Comparison of ENCODE assay signal across 25 cellular contexts in the genomic region with DNA sequence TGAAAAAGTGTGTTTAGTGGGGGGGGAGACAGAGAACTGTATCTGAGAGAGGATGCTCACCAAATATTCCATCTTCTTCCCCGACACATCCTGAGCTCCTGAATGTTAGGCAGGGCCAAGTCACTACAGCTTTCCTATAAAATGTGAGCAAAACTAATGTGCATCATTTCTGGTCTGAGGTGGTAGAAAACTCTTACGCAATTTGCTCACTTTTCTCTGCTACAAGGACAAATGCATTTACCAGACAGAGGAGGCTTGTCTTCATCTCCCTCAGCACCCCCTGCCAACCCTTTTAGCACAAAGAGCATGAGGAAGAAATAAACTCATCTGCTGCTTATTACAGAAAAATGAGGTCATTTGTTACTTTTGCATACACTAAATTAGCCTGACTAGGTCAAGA.
A peak's percentile ranks its signal among the peaks of the same experiment; 100 is the strongest.
DNase-seq lines count a peak whose midpoint lies in the region; ATAC-seq, FAIRE-seq and TF ChIP-seq lines count a peak whose summit lies in the region.
"Had no signal": no experiment of that assay in that cellular context is flagged by ENCODE, and none has a peak within 500 bp of the region (broad histone marks: within the 10 kb centered on the region; RNA-seq: fewer than 3 reads in every experiment).

No MANE protein-coding gene starts in this region.

- H3K27ac ChIP-seq in HepG2 (ENCODE audit: extremely low read length, insufficient read depth, low read length): no peak overlapping the region
- H3K27ac ChIP-seq in right lobe of liver: no peak overlapping the region
- H3K27ac ChIP-seq in naive thymus-derived CD4-positive, alpha-beta T cell (ENCODE audit: low read depth, low read length): no peak overlapping the region
- no peak overlapping the region for H3K27ac ChIP-seq in small intestine (ENCODE audit: low read depth in 1 of 2, low read length in 1 of 2)
- H3K27ac ChIP-seq: GM23248, RWPE1 had no signal

- no peaks in the 10 kb centered on the region for H3K36me3 ChIP-seq in HepG2 (replicated peaks in 1 of 2; ENCODE audit: control insufficient read depth in 1 of 2, insufficient read depth in 2 of 2, low read length in 2 of 2)
- no peaks in the 10 kb centered on the region for H3K36me3 ChIP-seq in right lobe of liver
- no peaks in the 10 kb centered on the region for H3K36me3 ChIP-seq in naive thymus-derived CD4-positive, alpha-beta T cell (ENCODE audit: control insufficient read depth in 2 of 3, insufficient read depth in 3 of 3, low read length in 3 of 3)
- H3K36me3 ChIP-seq in small intestine (ENCODE audit: control insufficient read depth in 2 of 2, insufficient read depth in 2 of 2, low read length in 2 of 2): no peaks in the 10 kb centered on the region

- FAIRE-seq in HepG2 (lab: Jason Lieb, UNC): no peak
- FAIRE-seq in small intestine (lab: Jason Lieb, UNC): no peak
- FAIRE-seq: K562 had no signal

- H3K27me3 ChIP-seq in HepG2 (ENCODE audit: control insufficient read depth in 1 of 2, insufficient read depth in 2 of 2, low read length in 2 of 2) (no peaks in the 10 kb centered on the region), right lobe of liver (no peaks in the 10 kb centered on the region), small intestine (ENCODE audit: control insufficient read depth in 2 of 2, insufficient read depth in 2 of 2, low read length in 2 of 2) (no peaks in the 10 kb centered on the region)
- H3K27me3 ChIP-seq in naive thymus-derived CD4-positive, alpha-beta T cell (ENCODE audit: control insufficient read depth in 2 of 2, insufficient read depth in 2 of 2, low read length in 2 of 2): no peaks in the 10 kb centered on the region

- H3K9me3 ChIP-seq in HepG2 (ENCODE audit: low read length) (no peaks in the 10 kb centered on the region), right lobe of liver (no peaks in the 10 kb centered on the region), small intestine (ENCODE audit: control insufficient read depth, low read depth) (no peaks in the 10 kb centered on the region)
- no peaks in the 10 kb centered on the region for H3K9me3 ChIP-seq in naive thymus-derived CD4-positive, alpha-beta T cell (ENCODE audit: control insufficient read depth in 2 of 3, low read length in 3 of 3)

- TF ChIP-seq EP300 in HepG2 (IDR thresholded peaks at IDR 0.05; ENCODE audit: low read depth in 2 of 2, low read length in 2 of 2) (no peak), HepG2 (CRISPR knock-in tag; IDR thresholded peaks at IDR 0.05; ENCODE audit: borderline replicate concordance) (no peak)

- H3K9me3 Mint-ChIP-seq in activated CD4-positive, alpha-beta T cell treated with anti-CD3 and anti-CD28 coated beads for 36 hours (ENCODE audit: low read depth): no peaks in the 10 kb centered on the region
- H3K9me3 Mint-ChIP-seq in activated naive CD8-positive, alpha-beta T cell (ENCODE audit: low read depth): no peaks in the 10 kb centered on the region
- peaks cover 0 to 13% (median 0%) of the 10 kb centered on the region in 11 donors for H3K9me3 Mint-ChIP-seq in naive thymus-derived CD4-positive, alpha-beta T cell
- H3K9me3 Mint-ChIP-seq in stimulated activated memory B cell treated with anti-CD40 and anti-IgM and Interleukin-4, amounts not matched to agents 10 μg/mL and 1 μg/mL and 100 μg/mL, for 72 hours: no peaks in the 10 kb centered on the region
- H3K9me3 Mint-ChIP-seq: H9 had no signal

- intact Hi-C loops in activated CD4-positive, alpha-beta T cell treated with anti-CD3 and anti-CD28 coated beads for 36 hours (cut with DNase I, micrococcal nuclease): no loop called here
- intact Hi-C loops in HepG2 (cut with micrococcal nuclease; ENCODE audit: unreplicated experiment) (no loop called here), right lobe of liver (cut with DNase I) (no loop called here)
- intact Hi-C loops in naive thymus-derived CD4-positive, alpha-beta T cell (cut with micrococcal nuclease): no loop called here

- DNase-seq in activated CD4-positive, alpha-beta T cell treated with anti-CD3 and anti-CD28 coated beads for 36 hours: no peak
- no peak for DNase-seq in activated CD4-positive, alpha-beta T cell treated with anti-CD3 and anti-CD28 coated beads for 4 hours
- no peak for DNase-seq in HepG2 (ENCODE audit: low spot score)
- DNase-seq in right lobe of liver: no peak
- DNase-seq in naive thymus-derived CD4-positive, alpha-beta T cell: no peak
- no peak for DNase-seq in small intestine
- DNase-seq: CD4-positive, CD25-positive, alpha-beta regulatory T cell; DMS153; DND-41; GM23248; H9; Kasumi-1; NCI-H1092 treated with DMSO at 0.1 percent for 48 hours; NCI-H1436; NCI-H187; NCI-H2081 treated with DMSO at 0.1 percent for 48 hours; NCI-H2171; NCI-H226; NCI-H510A; NCI-H69; SHP77 had no signal

- TF ChIP-seq CTCF in HepG2 (CRISPR knock-in tag; IDR thresholded peaks at IDR 0.05) (no peak), right lobe of liver (IDR thresholded peaks at IDR 0.05) (no peak)

- H3K4me1 Mint-ChIP-seq in activated CD4-positive, alpha-beta T cell treated with anti-CD3 and anti-CD28 coated beads for 36 hours: peaks cover 51% of the 10 kb centered on the region
- peaks cover 61% of the 10 kb centered on the region for H3K4me1 Mint-ChIP-seq in activated naive CD8-positive, alpha-beta T cell (ENCODE audit: low read depth)
- peaks cover 9 to 58% (median 37%) of the 10 kb centered on the region in 7 donors for H3K4me1 Mint-ChIP-seq in naive thymus-derived CD4-positive, alpha-beta T cell
- no peaks in the 10 kb centered on the region for H3K4me1 Mint-ChIP-seq in stimulated activated memory B cell treated with anti-CD40 and anti-IgM and Interleukin-4, amounts not matched to agents 10 μg/mL and 1 μg/mL and 100 μg/mL, for 72 hours
- H3K4me1 Mint-ChIP-seq: CD4-positive, CD25-positive, alpha-beta regulatory T cell had no signal

- no peak overlapping the region for H3K27ac Mint-ChIP-seq in activated CD4-positive, alpha-beta T cell treated with anti-CD3 and anti-CD28 coated beads for 36 hours
- H3K27ac Mint-ChIP-seq in activated naive CD8-positive, alpha-beta T cell: peak overlapping the region; percentile 46
- H3K27ac Mint-ChIP-seq in naive thymus-derived CD4-positive, alpha-beta T cell: peak overlapping the region in 5 of 9 donors; percentile 4 to 86 (median 26)
- no peak overlapping the region for H3K27ac Mint-ChIP-seq in stimulated activated memory B cell treated with anti-CD40 and anti-IgM and Interleukin-4, amounts not matched to agents 10 μg/mL and 1 μg/mL and 100 μg/mL, for 72 hours
- H3K27ac Mint-ChIP-seq: CD4-positive, CD25-positive, alpha-beta regulatory T cell; H9 had no signal

- TF ChIP-seq RAD21 in HepG2 (CRISPR knock-in tag; IDR thresholded peaks at IDR 0.05): no peak

- no peak overlapping the region for H3K4me3 ChIP-seq in HepG2 (replicated peaks in 1 of 3; ENCODE audit: insufficient read depth in 1 of 3, low read depth in 2 of 3, low read length in 3 of 3)
- H3K4me3 ChIP-seq in right lobe of liver: no peak overlapping the region
- no peak overlapping the region for H3K4me3 ChIP-seq in naive thymus-derived CD4-positive, alpha-beta T cell (ENCODE audit: low read length)
- no peak overlapping the region for H3K4me3 ChIP-seq in small intestine (ENCODE audit: low read depth in 1 of 2, low read length in 2 of 2)
- H3K4me3 ChIP-seq: GM23248, K562 had no signal

- H3K9ac ChIP-seq in HepG2 (ENCODE audit: insufficient read depth, low read depth, low read length): no peak overlapping the region
- H3K9ac ChIP-seq: GM23248 had no signal

- 38% methylated on average over 2 of the region's 2 CpGs for WGBS in HepG2 (ENCODE audit: low lambda C conversion rate)
- WGBS in right lobe of liver (ENCODE audit: insufficient coverage, low coverage, low lambda C conversion rate, missing lambda C conversion rate): 75% methylated on average over 2 of the region's 2 CpGs
- WGBS in small intestine, 3 donors: 90 to 93% (median 92%) methylated on average over 2 of the region's 2 CpGs

- H3K4me1 ChIP-seq in HepG2 (ENCODE audit: insufficient read depth, low read length) (no peaks in the 10 kb centered on the region), right lobe of liver (no peaks in the 10 kb centered on the region), small intestine (ENCODE audit: control insufficient read depth in 2 of 2, insufficient read depth in 1 of 2, low read depth in 1 of 2, low read length in 1 of 2) (no peaks in the 10 kb centered on the region)
- H3K4me1 ChIP-seq in naive thymus-derived CD4-positive, alpha-beta T cell (ENCODE audit: control insufficient read depth in 2 of 2, insufficient read depth in 2 of 2, low read length in 2 of 2): no peaks in the 10 kb centered on the region

- H3K4me2 ChIP-seq in HepG2 (ENCODE audit: low read depth, low read length): no peak overlapping the region

- peaks cover 2% of the 10 kb centered on the region for H3K27me3 Mint-ChIP-seq in activated CD4-positive, alpha-beta T cell treated with anti-CD3 and anti-CD28 coated beads for 36 hours
- H3K27me3 Mint-ChIP-seq in activated naive CD8-positive, alpha-beta T cell: no peaks in the 10 kb centered on the region
- no peaks in the 10 kb centered on the region for H3K27me3 Mint-ChIP-seq in naive thymus-derived CD4-positive, alpha-beta T cell
- peaks cover 31% of the 10 kb centered on the region for H3K27me3 Mint-ChIP-seq in stimulated activated memory B cell treated with anti-CD40 and anti-IgM and Interleukin-4, amounts not matched to agents 10 μg/mL and 1 μg/mL and 100 μg/mL, for 72 hours

- H4K20me1 ChIP-seq in HepG2 (ENCODE audit: insufficient read depth, low read length): no peaks in the 10 kb centered on the region

- H3K36me3 Mint-ChIP-seq in activated CD4-positive, alpha-beta T cell treated with anti-CD3 and anti-CD28 coated beads for 36 hours (ENCODE audit: low read depth): peaks cover 8% of the 10 kb centered on the region
- peaks cover 2% of the 10 kb centered on the region for H3K36me3 Mint-ChIP-seq in activated naive CD8-positive, alpha-beta T cell
- H3K36me3 Mint-ChIP-seq in naive thymus-derived CD4-positive, alpha-beta T cell: peaks cover 0 to 24% (median 0%) of the 10 kb centered on the region in 5 donors
- H3K36me3 Mint-ChIP-seq in stimulated activated memory B cell treated with anti-CD40 and anti-IgM and Interleukin-4, amounts not matched to agents 10 μg/mL and 1 μg/mL and 100 μg/mL, for 72 hours: no peaks in the 10 kb centered on the region
- H3K36me3 Mint-ChIP-seq: CD4-positive, CD25-positive, alpha-beta regulatory T cell had no signal

- POLR2A ChIA-PET in activated CD4-positive, alpha-beta T cell treated with anti-CD3 and anti-CD28 coated beads for 36 hours (lab: Charles Lee): no interaction called here
- POLR2A ChIA-PET in HepG2 (lab: Yijun Ruan, JAX): no interaction called here
- POLR2A ChIA-PET in naive thymus-derived CD4-positive, alpha-beta T cell (lab: Charles Lee): no interaction called here

- TF ChIP-seq POLR2A in HepG2 (IDR thresholded peaks at IDR 0.05; ENCODE audit: insufficient read depth in 1 of 2, low read depth in 2 of 2, low read length in 2 of 2) (no peak), right lobe of liver (IDR thresholded peaks at IDR 0.05) (no peak)

- ATAC-seq in activated CD4-positive, alpha-beta T cell treated with anti-CD3 and anti-CD28 coated beads for 36 hours: peak; percentile 14
- ATAC-seq in HepG2: no peak
- ATAC-seq in right lobe of liver: no peak
- no peak for ATAC-seq in naive thymus-derived CD4-positive, alpha-beta T cell
- no peak for ATAC-seq in stimulated activated memory B cell treated with anti-CD40 and anti-IgM and Interleukin-4, amounts not matched to agents 10 μg/mL and 1 μg/mL and 100 μg/mL, for 72 hours
- ATAC-seq: K562 had no signal

- BruUV-seq in HepG2 (replicated peaks; lab: Mats Ljungman, UMichigan): no TSS peak

- in situ Hi-C loops in HepG2 (cut with HindIII; ENCODE audit: extremely low pct_ligation_motif_present, low pct_unique_long_range_greater_than_20kb): no loop called here

- CTCF ChIA-PET in activated CD4-positive, alpha-beta T cell treated with anti-CD3 and anti-CD28 coated beads for 36 hours (lab: Charles Lee): interaction anchor here (1.3 kb wide), 1 partner anchor 8 kb away, joined by 5 read pairs; no protein-coding TSS in a partner anchor
- CTCF ChIA-PET in HepG2 (lab: Yijun Ruan, JAX; ENCODE audit: low intra/inter-chr PET ratio, low total read pairs): no interaction called here
- CTCF ChIA-PET in naive thymus-derived CD4-positive, alpha-beta T cell (lab: Charles Lee): interaction anchor here (0.7 kb wide), 1 partner anchor 99 kb away, joined by 3 read pairs; no protein-coding TSS in a partner anchor

- H3K4me3 Mint-ChIP-seq in activated CD4-positive, alpha-beta T cell treated with anti-CD3 and anti-CD28 coated beads for 36 hours: no peak overlapping the region
- no peak overlapping the region for H3K4me3 Mint-ChIP-seq in activated naive CD8-positive, alpha-beta T cell
- no peak overlapping the region for H3K4me3 Mint-ChIP-seq in naive thymus-derived CD4-positive, alpha-beta T cell
- H3K4me3 Mint-ChIP-seq in stimulated activated memory B cell treated with anti-CD40 and anti-IgM and Interleukin-4, amounts not matched to agents 10 μg/mL and 1 μg/mL and 100 μg/mL, for 72 hours: no peak overlapping the region
- H3K4me3 Mint-ChIP-seq: CD4-positive, CD25-positive, alpha-beta regulatory T cell; H9 had no signal

- H2AFZ ChIP-seq in HepG2 (ENCODE audit: low read length): no peak overlapping the region
- H2AFZ ChIP-seq: GM23248 had no signal

- no peaks in the 10 kb centered on the region for H3K79me2 ChIP-seq in HepG2 (ENCODE audit: insufficient read depth, low read length)

Comparison
In these comparisons a context has a peak if more than half of its experiments do, and no peak if none do; other contexts are left out.
1. H3K27ac Mint-ChIP-seq: peak in activated naive CD8-positive, alpha-beta T cell (single experiment) and naive thymus-derived CD4-positive, alpha-beta T cell (5 of 9); none in activated CD4-positive, alpha-beta T cell treated with anti-CD3 and anti-CD28 coated beads for 36 hours (single experiment) and stimulated activated memory B cell treated with anti-CD40 and anti-IgM and Interleukin-4, amounts not matched to agents 10 μg/mL and 1 μg/mL and 100 μg/mL, for 72 hours (single experiment).